ENCODE assay signal across 1 cellular context in the genomic region with DNA sequence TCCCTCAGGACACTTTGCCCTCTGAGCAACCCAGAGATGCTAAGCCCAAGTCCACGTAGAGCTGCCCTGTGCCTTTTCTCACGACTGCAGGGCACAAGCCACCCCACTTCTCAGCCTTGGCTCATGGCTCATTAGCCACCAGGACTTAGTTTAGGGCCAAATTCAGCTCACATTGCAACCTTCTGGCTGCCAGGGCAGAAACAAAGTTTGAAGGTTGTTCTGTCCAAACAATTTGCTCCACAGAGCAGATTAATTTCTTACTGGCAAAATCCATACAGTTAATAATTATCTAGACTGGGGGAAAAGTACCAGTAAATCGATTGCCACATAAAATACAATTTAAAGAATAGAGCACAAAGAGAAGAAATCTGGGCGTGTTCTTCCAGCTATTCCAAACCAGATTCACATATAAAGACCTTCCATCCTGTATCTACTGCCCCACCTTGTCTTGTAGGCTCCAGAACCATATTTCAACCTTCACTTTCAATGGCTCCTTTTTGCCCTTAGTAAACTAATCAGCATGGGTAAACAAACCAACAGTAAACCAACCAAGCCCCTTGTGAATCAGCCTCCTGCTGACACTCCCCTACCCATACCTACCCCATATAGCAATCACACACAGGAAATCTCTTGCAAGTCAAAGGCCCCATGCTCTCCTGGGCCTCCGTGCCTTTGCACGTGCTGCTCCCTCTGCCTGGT.
A peak's percentile ranks its signal among the peaks of the same experiment; 100 is the strongest.
TF ChIP-seq lines count a peak whose summit lies in the region.

No MANE protein-coding gene starts in this region.

TF ChIP-seq in HepG2, 621 proteins besides CTCF, POLR2A, EP300 and RAD21 (continued from another document):
- TF ChIP-seq, protein P1, sequence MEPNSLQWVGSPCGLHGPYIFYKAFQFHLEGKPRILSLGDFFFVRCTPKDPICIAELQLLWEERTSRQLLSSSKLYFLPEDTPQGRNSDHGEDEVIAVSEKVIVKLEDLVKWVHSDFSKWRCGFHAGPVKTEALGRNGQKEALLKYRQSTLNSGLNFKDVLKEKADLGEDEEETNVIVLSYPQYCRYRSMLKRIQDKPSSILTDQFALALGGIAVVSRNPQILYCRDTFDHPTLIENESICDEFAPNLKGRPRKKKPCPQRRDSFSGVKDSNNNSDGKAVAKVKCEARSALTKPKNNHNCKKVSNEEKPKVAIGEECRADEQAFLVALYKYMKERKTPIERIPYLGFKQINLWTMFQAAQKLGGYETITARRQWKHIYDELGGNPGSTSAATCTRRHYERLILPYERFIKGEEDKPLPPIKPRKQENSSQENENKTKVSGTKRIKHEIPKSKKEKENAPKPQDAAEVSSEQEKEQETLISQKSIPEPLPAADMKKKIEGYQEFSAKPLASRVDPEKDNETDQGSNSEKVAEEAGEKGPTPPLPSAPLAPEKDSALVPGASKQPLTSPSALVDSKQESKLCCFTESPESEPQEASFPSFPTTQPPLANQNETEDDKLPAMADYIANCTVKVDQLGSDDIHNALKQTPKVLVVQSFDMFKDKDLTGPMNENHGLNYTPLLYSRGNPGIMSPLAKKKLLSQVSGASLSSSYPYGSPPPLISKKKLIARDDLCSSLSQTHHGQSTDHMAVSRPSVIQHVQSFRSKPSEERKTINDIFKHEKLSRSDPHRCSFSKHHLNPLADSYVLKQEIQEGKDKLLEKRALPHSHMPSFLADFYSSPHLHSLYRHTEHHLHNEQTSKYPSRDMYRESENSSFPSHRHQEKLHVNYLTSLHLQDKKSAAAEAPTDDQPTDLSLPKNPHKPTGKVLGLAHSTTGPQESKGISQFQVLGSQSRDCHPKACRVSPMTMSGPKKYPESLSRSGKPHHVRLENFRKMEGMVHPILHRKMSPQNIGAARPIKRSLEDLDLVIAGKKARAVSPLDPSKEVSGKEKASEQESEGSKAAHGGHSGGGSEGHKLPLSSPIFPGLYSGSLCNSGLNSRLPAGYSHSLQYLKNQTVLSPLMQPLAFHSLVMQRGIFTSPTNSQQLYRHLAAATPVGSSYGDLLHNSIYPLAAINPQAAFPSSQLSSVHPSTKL (CRISPR knock-in tag; IDR thresholded peaks at IDR 0.05), result peak; percentile 63
- TF ChIP-seq HDAC6 (IDR thresholded peaks at IDR 0.05; ENCODE audit: low read depth, low read length) (no peak), SOX13 (IDR thresholded peaks at IDR 0.05) (no peak), SOX13 (CRISPR knock-in tag; conservative IDR thresholded peaks at IDR 0.05 in 1 of 2, IDR thresholded peaks at IDR 0.05 in 1 of 2) (peak in 1 of 2 experiments; percentile 60; a peak in 2 of 4 replicates), FOSL1 (CRISPR knock-in tag; IDR thresholded peaks at IDR 0.05; ENCODE audit: borderline replicate concordance) (no peak), KLF12 (CRISPR knock-in tag; IDR thresholded peaks at IDR 0.05; ENCODE audit: borderline replicate concordance) (no peak), NRL (CRISPR knock-in tag; IDR thresholded peaks at IDR 0.05; ENCODE audit: borderline replicate concordance) (no peak), TCF12 (IDR thresholded peaks at IDR 0.05) (no peak), TCF12 (CRISPR knock-in tag; IDR thresholded peaks at IDR 0.05) (peak; percentile 78; the same call in 1 of the 2 replicates), ZNF263 (CRISPR knock-in tag; IDR thresholded peaks at IDR 0.05) (no peak), ZNF7 (CRISPR knock-in tag; IDR thresholded peaks at IDR 0.05) (no peak), ZNF891 (CRISPR knock-in tag; IDR thresholded peaks at IDR 0.05) (0 out of 2 replicates have a peak, but pooled peaks have one; percentile 66), ISL2 (CRISPR knock-in tag; IDR thresholded peaks at IDR 0.05) (peak; percentile 20; the same call in 1 of the 2 replicates), PHF20 (CRISPR knock-in tag; IDR thresholded peaks at IDR 0.05) (no peak), ZNF629 (CRISPR knock-in tag; conservative IDR thresholded peaks at IDR 0.05) (peak; percentile 53), JUND (CRISPR knock-in tag; IDR thresholded peaks at IDR 0.05) (peak; percentile 37; the same call in 1 of the 2 replicates), ZSCAN22 (CRISPR knock-in tag; IDR thresholded peaks at IDR 0.05) (no peak), FOXC1 (CRISPR knock-in tag; IDR thresholded peaks at IDR 0.05; ENCODE audit: borderline replicate concordance) (peak; percentile 86; the same call in 1 of the 2 replicates), ARNTL (CRISPR knock-in tag; IDR thresholded peaks at IDR 0.05) (peak; percentile 93), NFIB (CRISPR knock-in tag; IDR thresholded peaks at IDR 0.05; ENCODE audit: borderline replicate concordance) (no peak), POLR2G (IDR thresholded peaks at IDR 0.05; ENCODE audit: low read depth, low read length) (peak; percentile 70), AGO2 (optimal IDR thresholded peaks at IDR 0.05; ENCODE audit: low read depth, low read length) (no peak), ZC3H13 (CRISPR knock-in tag; IDR thresholded peaks at IDR 0.05) (no peak)
- TF ChIP-seq, protein P2, sequence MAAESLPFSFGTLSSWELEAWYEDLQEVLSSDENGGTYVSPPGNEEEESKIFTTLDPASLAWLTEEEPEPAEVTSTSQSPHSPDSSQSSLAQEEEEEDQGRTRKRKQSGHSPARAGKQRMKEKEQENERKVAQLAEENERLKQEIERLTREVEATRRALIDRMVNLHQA (CRISPR knock-in tag; IDR thresholded peaks at IDR 0.05), result no peak
- TF ChIP-seq, protein P3, sequence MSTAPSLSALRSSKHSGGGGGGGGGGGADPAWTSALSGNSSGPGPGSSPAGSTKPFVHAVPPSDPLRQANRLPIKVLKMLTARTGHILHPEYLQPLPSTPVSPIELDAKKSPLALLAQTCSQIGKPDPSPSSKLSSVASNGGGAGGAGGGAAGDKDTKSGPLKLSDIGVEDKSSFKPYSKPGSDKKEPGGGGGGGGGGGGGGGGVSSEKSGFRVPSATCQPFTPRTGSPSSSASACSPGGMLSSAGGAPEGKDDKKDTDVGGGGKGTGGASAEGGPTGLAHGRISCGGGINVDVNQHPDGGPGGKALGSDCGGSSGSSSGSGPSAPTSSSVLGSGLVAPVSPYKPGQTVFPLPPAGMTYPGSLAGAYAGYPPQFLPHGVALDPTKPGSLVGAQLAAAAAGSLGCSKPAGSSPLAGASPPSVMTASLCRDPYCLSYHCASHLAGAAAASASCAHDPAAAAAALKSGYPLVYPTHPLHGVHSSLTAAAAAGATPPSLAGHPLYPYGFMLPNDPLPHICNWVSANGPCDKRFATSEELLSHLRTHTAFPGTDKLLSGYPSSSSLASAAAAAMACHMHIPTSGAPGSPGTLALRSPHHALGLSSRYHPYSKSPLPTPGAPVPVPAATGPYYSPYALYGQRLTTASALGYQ (CRISPR knock-in tag; IDR thresholded peaks at IDR 0.05), result 0 out of 2 replicates have a peak, but pooled peaks have one; percentile 34
- TF ChIP-seq, protein P4, sequence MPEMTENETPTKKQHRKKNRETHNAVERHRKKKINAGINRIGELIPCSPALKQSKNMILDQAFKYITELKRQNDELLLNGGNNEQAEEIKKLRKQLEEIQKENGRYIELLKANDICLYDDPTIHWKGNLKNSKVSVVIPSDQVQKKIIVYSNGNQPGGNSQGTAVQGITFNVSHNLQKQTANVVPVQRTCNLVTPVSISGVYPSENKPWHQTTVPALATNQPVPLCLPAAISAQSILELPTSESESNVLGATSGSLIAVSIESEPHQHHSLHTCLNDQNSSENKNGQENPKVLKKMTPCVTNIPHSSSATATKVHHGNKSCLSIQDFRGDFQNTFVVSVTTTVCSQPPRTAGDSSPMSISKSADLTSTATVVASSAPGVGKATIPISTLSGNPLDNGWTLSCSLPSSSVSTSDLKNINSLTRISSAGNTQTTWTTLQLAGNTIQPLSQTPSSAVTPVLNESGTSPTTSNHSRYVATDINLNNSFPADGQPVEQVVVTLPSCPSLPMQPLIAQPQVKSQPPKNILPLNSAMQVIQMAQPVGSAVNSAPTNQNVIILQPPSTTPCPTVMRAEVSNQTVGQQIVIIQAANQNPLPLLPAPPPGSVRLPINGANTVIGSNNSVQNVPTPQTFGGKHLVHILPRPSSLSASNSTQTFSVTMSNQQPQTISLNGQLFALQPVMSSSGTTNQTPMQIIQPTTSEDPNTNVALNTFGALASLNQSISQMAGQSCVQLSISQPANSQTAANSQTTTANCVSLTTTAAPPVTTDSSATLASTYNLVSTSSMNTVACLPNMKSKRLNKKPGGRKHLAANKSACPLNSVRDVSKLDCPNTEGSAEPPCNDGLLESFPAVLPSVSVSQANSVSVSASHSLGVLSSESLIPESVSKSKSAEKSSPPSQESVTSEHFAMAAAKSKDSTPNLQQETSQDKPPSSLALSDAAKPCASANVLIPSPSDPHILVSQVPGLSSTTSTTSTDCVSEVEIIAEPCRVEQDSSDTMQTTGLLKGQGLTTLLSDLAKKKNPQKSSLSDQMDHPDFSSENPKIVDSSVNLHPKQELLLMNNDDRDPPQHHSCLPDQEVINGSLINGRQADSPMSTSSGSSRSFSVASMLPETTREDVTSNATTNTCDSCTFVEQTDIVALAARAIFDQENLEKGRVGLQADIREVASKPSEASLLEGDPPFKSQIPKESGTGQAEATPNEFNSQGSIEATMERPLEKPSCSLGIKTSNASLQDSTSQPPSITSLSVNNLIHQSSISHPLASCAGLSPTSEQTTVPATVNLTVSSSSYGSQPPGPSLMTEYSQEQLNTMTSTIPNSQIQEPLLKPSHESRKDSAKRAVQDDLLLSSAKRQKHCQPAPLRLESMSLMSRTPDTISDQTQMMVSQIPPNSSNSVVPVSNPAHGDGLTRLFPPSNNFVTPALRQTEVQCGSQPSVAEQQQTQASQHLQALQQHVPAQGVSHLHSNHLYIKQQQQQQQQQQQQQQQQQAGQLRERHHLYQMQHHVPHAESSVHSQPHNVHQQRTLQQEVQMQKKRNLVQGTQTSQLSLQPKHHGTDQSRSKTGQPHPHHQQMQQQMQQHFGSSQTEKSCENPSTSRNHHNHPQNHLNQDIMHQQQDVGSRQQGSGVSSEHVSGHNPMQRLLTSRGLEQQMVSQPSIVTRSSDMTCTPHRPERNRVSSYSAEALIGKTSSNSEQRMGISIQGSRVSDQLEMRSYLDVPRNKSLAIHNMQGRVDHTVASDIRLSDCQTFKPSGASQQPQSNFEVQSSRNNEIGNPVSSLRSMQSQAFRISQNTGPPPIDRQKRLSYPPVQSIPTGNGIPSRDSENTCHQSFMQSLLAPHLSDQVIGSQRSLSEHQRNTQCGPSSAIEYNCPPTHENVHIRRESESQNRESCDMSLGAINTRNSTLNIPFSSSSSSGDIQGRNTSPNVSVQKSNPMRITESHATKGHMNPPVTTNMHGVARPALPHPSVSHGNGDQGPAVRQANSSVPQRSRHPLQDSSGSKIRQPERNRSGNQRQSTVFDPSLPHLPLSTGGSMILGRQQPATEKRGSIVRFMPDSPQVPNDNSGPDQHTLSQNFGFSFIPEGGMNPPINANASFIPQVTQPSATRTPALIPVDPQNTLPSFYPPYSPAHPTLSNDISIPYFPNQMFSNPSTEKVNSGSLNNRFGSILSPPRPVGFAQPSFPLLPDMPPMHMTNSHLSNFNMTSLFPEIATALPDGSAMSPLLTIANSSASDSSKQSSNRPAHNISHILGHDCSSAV (CRISPR knock-in tag; IDR thresholded peaks at IDR 0.05; ENCODE audit: borderline replicate concordance), result no peak
- TF ChIP-seq, protein P5, sequence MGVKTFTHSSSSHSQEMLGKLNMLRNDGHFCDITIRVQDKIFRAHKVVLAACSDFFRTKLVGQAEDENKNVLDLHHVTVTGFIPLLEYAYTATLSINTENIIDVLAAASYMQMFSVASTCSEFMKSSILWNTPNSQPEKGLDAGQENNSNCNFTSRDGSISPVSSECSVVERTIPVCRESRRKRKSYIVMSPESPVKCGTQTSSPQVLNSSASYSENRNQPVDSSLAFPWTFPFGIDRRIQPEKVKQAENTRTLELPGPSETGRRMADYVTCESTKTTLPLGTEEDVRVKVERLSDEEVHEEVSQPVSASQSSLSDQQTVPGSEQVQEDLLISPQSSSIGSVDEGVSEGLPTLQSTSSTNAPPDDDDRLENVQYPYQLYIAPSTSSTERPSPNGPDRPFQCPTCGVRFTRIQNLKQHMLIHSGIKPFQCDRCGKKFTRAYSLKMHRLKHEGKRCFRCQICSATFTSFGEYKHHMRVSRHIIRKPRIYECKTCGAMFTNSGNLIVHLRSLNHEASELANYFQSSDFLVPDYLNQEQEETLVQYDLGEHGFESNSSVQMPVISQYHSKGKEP (CRISPR knock-in tag; IDR thresholded peaks at IDR 0.05), result no peak
- TF ChIP-seq, protein P6, sequence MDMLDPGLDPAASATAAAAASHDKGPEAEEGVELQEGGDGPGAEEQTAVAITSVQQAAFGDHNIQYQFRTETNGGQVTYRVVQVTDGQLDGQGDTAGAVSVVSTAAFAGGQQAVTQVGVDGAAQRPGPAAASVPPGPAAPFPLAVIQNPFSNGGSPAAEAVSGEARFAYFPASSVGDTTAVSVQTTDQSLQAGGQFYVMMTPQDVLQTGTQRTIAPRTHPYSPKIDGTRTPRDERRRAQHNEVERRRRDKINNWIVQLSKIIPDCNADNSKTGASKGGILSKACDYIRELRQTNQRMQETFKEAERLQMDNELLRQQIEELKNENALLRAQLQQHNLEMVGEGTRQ (IDR thresholded peaks at IDR 0.05; ENCODE audit: low read depth, low read length), result no peak
- TF ChIP-seq, protein P6 (CRISPR knock-in tag; IDR thresholded peaks at IDR 0.05; ENCODE audit: borderline replicate concordance), result no peak
- TF ChIP-seq, protein P7, sequence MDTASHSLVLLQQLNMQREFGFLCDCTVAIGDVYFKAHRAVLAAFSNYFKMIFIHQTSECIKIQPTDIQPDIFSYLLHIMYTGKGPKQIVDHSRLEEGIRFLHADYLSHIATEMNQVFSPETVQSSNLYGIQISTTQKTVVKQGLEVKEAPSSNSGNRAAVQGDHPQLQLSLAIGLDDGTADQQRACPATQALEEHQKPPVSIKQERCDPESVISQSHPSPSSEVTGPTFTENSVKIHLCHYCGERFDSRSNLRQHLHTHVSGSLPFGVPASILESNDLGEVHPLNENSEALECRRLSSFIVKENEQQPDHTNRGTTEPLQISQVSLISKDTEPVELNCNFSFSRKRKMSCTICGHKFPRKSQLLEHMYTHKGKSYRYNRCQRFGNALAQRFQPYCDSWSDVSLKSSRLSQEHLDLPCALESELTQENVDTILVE (CRISPR knock-in tag; IDR thresholded peaks at IDR 0.05), result peak; percentile 62
- TF ChIP-seq, protein P8, sequence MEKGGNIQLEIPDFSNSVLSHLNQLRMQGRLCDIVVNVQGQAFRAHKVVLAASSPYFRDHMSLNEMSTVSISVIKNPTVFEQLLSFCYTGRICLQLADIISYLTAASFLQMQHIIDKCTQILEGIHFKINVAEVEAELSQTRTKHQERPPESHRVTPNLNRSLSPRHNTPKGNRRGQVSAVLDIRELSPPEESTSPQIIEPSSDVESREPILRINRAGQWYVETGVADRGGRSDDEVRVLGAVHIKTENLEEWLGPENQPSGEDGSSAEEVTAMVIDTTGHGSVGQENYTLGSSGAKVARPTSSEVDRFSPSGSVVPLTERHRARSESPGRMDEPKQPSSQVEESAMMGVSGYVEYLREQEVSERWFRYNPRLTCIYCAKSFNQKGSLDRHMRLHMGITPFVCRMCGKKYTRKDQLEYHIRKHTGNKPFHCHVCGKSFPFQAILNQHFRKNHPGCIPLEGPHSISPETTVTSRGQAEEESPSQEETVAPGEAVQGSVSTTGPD (CRISPR knock-in tag; IDR thresholded peaks at IDR 0.05), result peak; percentile 87
